In genomic region chr7:85750454-85750949, GRCh38 we compare ENCODE assay signal across 8 cellular contexts.
DNase-seq lines count a peak whose midpoint lies in the region; ATAC-seq and TF ChIP-seq lines count a peak whose summit lies in the region.

No MANE protein-coding gene starts in this region.

- H3K36me3 Mint-ChIP-seq in MCF 10A (ENCODE audit: insufficient read depth, unreplicated experiment) = no peaks in the 10 kb centered on the region

- H3K4me1 ChIP-seq in breast epithelium (no peaks in the 10 kb centered on the region), fibroblast of lung (ENCODE audit: control insufficient read depth, extremely low read depth, insufficient read depth, low read length) (no peaks in the 10 kb centered on the region)

- H3K27me3 ChIP-seq in breast epithelium (no peaks in the 10 kb centered on the region), fibroblast of lung (ENCODE audit: control insufficient read depth, insufficient read depth, low read length) (no peaks in the 10 kb centered on the region)

- H3K36me3 ChIP-seq in breast epithelium (no peaks in the 10 kb centered on the region), fibroblast of lung (ENCODE audit: control insufficient read depth, insufficient read depth, low read length) (no peaks in the 10 kb centered on the region)

- peaks cover 8% of the 10 kb centered on the region for H3K9me3 Mint-ChIP-seq in MCF 10A (ENCODE audit: unreplicated experiment)

- DNase-seq in MCF 10A (ENCODE audit: unreplicated experiment) (peak; percentile 53), breast epithelium (ENCODE audit: low spot score in 2 of 2) (no peak), RWPE1 (ENCODE audit: low spot score) (peak; percentile 24), fibroblast of lung (ENCODE audit: low read depth in 2 of 2) (peak; percentile 38 to 60), sciatic nerve (ENCODE audit: low spot score) (no peak), middle frontal gyrus (ENCODE audit: extremely low spot score, low spot score) (no peak)

- no peaks in the 10 kb centered on the region for H3K4me1 Mint-ChIP-seq in MCF 10A (ENCODE audit: insufficient read depth, unreplicated experiment)

- no peak overlapping the region for H3K9ac ChIP-seq in fibroblast of lung (ENCODE audit: insufficient read depth, low read length)

- H3K79me2 ChIP-seq in fibroblast of lung (ENCODE audit: control insufficient read depth, insufficient read depth, low read length) = no peaks in the 10 kb centered on the region

- H4K20me1 ChIP-seq in fibroblast of lung (ENCODE audit: control insufficient read depth, extremely low read depth, insufficient read depth, low read length) = no peaks in the 10 kb centered on the region

- BruUV-seq in MCF 10A (replicated peaks; lab: Mats Ljungman, UMichigan) = no TSS peak

- H3K27ac Mint-ChIP-seq in MCF 10A (ENCODE audit: low read depth, unreplicated experiment) = no peak overlapping the region

- ATAC-seq in GM21515 (IDR thresholded peaks at IDR 0.05; ENCODE audit: unreplicated experiment) = peak; percentile 93
- peak; percentile 89 for ATAC-seq in HG03521 (IDR thresholded peaks at IDR 0.05; ENCODE audit: unreplicated experiment)
- peak; percentile 60 for ATAC-seq in sciatic nerve

- H3K27ac ChIP-seq in breast epithelium (no peak overlapping the region), RWPE1 (no peak overlapping the region), fibroblast of lung (ENCODE audit: insufficient read depth, low read length) (no peak overlapping the region)

- no peak overlapping the region for H3K4me2 ChIP-seq in fibroblast of lung (ENCODE audit: extremely low read depth, insufficient read depth, low read length)

- POLR2A ChIA-PET in MCF 10A (lab: Yijun Ruan, JAX) (no interaction called here), RWPE1 (lab: Yijun Ruan, JAX; ENCODE audit: low non-redundant PET) (no interaction called here)

- no peak overlapping the region for H2AFZ ChIP-seq in fibroblast of lung (ENCODE audit: low read length)

- peaks cover 72% of the 10 kb centered on the region for H3K27me3 Mint-ChIP-seq in MCF 10A (ENCODE audit: insufficient read depth, unreplicated experiment)

- no peak for TF ChIP-seq POLR2A in breast epithelium (IDR thresholded peaks at IDR 0.05)

- intact Hi-C loops in MCF 10A (cut with micrococcal nuclease) = loop anchor here (2.0 to 10.0 kb wide), 3 partner anchors 196 to 556 kb away; no protein-coding TSS in a partner anchor
- intact Hi-C loops in breast epithelium (cut with DNase I; ENCODE audit: low total_unique reads) = no loop called here
- intact Hi-C loops in sciatic nerve (cut with DNase I) = no loop called here

- H3K9me3 ChIP-seq in breast epithelium = peaks cover 7% of the 10 kb centered on the region in 2 donors
- H3K9me3 ChIP-seq in fibroblast of lung (ENCODE audit: control insufficient read depth, insufficient read depth, low read depth, low read length) = no peaks in the 10 kb centered on the region

- TF ChIP-seq CTCF in MCF 10A (IDR thresholded peaks at IDR 0.05; ENCODE audit: unreplicated experiment) (peak; percentile 75), breast epithelium (IDR thresholded peaks at IDR 0.05) (peak in 1 of 3 donors; percentile 15), RWPE1 (conservative IDR thresholded peaks at IDR 0.05; ENCODE audit: low read depth) (peak; percentile 87), fibroblast of lung (conservative IDR thresholded peaks at IDR 0.05 in 1 of 2, IDR thresholded peaks at IDR 0.05 in 1 of 2; ENCODE audit: low read depth in 1 of 2, low read length in 2 of 2) (peak; percentile 62 to 80)

- H3K4me3 Mint-ChIP-seq in MCF 10A (ENCODE audit: unreplicated experiment) = no peak overlapping the region

- CTCF ChIA-PET in MCF 10A (lab: Yijun Ruan, JAX) (interaction anchor here (0.6 to 2.6 kb wide), 18 partner anchors 11 to 719 kb away, joined by 3 to 19 read pairs (median 4); no protein-coding TSS in a partner anchor), RWPE1 (lab: Yijun Ruan, JAX) (interaction anchor here (0.6 to 0.8 kb wide), 3 partner anchors 186 to 726 kb away, joined by 3 to 6 read pairs (median 4); no protein-coding TSS in a partner anchor)

- no peak overlapping the region for H3K4me3 ChIP-seq in breast epithelium
- no peak overlapping the region for H3K4me3 ChIP-seq in fibroblast of lung (replicated peaks in 1 of 4; ENCODE audit: control extremely low read depth in 1 of 4, insufficient read depth in 1 of 4, low read depth in 3 of 4, low read length in 4 of 4)

Comparison
In these comparisons a context has a peak if more than half of its experiments do, and no peak if none do; other contexts are left out.
1. DNase-seq: peak in MCF 10A (single experiment), RWPE1 (single experiment) and fibroblast of lung (2 of 2); none in breast epithelium (0 of 2), sciatic nerve (single experiment) and middle frontal gyrus (single experiment).
2. Peak in every context shown above with its lines, with median percentiles within 50 percentile points of each other: ATAC-seq.